In genomic region chr12:91877461-91878230, GRCh38 we compare ENCODE assay signal across 9 cellular contexts.
DNase-seq lines count a peak whose midpoint lies in the region; ATAC-seq lines count a peak whose summit lies in the region.
"Had no signal": no experiment of that assay in that cellular context is flagged by ENCODE, and none has a peak within 500 bp of the region (broad histone marks: within the 10 kb centered on the region; RNA-seq: fewer than 3 reads in every experiment).

No MANE protein-coding gene starts in this region.

- peak; percentile 32 for DNase-seq in activated CD4-positive, alpha-beta T cell treated with anti-CD3 and anti-CD28 coated beads for 48 hours
- peak; percentile 43 to 51 (median 49) for DNase-seq in effector memory CD8-positive, alpha-beta T cell
- peak; percentile 40 for DNase-seq in stimulated activated CD8-positive, alpha-beta memory T cell treated with anti-CD3 and anti-CD28 coated beads, Interleukin-4, amount 100 ng/mL, for 48 hours
- no peak for DNase-seq in G401 (ENCODE audit: low spot score)
- no peak for DNase-seq in HUDEP-2 (lab: John Stamatoyannopoulos, UW; ENCODE audit: unreplicated experiment in 76 of 76)
- DNase-seq in DMS 273 treated with DMSO at 0.1 percent for 48 hours (lab: John Stamatoyannopoulos, UW), result no peak
- DNase-seq: ovary had no signal

- in situ Hi-C loops in G401 (cut with HindIII; ENCODE audit: low sequenced_read_pairs), result no loop called here

- peaks cover 0 to 2% (median 0%) of the 10 kb centered on the region in 3 donors for H3K9me3 Mint-ChIP-seq in IgD-negative memory B cell
- peaks cover 0 to 6% of the 10 kb centered on the region in 2 donors for H3K9me3 Mint-ChIP-seq in effector memory CD8-positive, alpha-beta T cell

- peaks cover 12 to 23% (median 23%) of the 10 kb centered on the region in 3 donors for H3K4me1 Mint-ChIP-seq in IgD-negative memory B cell
- H3K4me1 Mint-ChIP-seq in effector memory CD8-positive, alpha-beta T cell (ENCODE audit: low read depth in 2 of 2), result peaks cover 53 to 63% of the 10 kb centered on the region in 2 donors

- H3K27me3 Mint-ChIP-seq in IgD-negative memory B cell, result no peaks in the 10 kb centered on the region
- H3K27me3 Mint-ChIP-seq in effector memory CD8-positive, alpha-beta T cell, result no peaks in the 10 kb centered on the region

- peaks cover 1% of the 10 kb centered on the region for H3K36me3 Mint-ChIP-seq in IgD-negative memory B cell
- H3K36me3 Mint-ChIP-seq in effector memory CD8-positive, alpha-beta T cell (ENCODE audit: insufficient read depth), result peaks cover 25% of the 10 kb centered on the region

- peak; percentile 51 for ATAC-seq in effector memory CD8-positive, alpha-beta T cell (replicated peaks)
- no peak for ATAC-seq in GM19023 (IDR thresholded peaks at IDR 0.05; ENCODE audit: unreplicated experiment)

- H3K4me3 Mint-ChIP-seq in IgD-negative memory B cell, result peak overlapping the region in 3 of 4 donors; percentile 5 to 61 (median 33)
- peak overlapping the region; percentile 59 to 74 for H3K4me3 Mint-ChIP-seq in effector memory CD8-positive, alpha-beta T cell

- H3K27ac Mint-ChIP-seq in IgD-negative memory B cell, result peak overlapping the region; percentile 52 to 96 (median 89)
- H3K27ac Mint-ChIP-seq in effector memory CD8-positive, alpha-beta T cell, result peak overlapping the region; percentile 100

Comparison
In these comparisons a context has a peak if more than half of its experiments do, and no peak if none do; other contexts are left out.
1. DNase-seq: peak in activated CD4-positive, alpha-beta T cell treated with anti-CD3 and anti-CD28 coated beads for 48 hours (single experiment), effector memory CD8-positive, alpha-beta T cell (3 of 3) and stimulated activated CD8-positive, alpha-beta memory T cell treated with anti-CD3 and anti-CD28 coated beads, Interleukin-4, amount 100 ng/mL, for 48 hours (single experiment); none in G401 (single experiment), HUDEP-2 (0 of 76) and DMS 273 treated with DMSO at 0.1 percent for 48 hours (single experiment).